Comparison of ENCODE assay signal across 7 cellular contexts in the genomic region with DNA sequence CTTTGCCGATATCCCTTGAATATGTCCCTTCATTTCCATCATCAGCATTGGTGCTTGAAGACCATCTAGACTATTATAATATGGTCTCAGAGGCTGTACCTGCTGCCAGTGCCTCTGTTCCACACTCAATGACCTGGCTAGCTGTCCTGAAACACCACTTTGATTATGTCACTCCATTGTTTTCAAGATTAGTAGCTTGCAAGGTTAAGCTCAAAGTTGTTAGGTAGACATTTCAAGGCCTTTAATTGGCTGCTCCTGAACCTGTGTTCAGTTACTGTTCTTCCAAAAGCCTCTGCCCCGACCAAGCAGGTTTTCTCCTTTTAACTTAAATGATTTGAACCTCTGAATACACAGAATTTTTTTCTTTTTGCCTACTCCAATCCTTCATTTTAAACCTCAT.
"Had no signal": no experiment of that assay in that cellular context is flagged by ENCODE, and none has a peak within 500 bp of the region (broad histone marks: within the 10 kb centered on the region; RNA-seq: fewer than 3 reads in every experiment).

No MANE protein-coding gene starts in this region.

- DNase-seq: H9, HCEC 1CT, KG1 had no signal

- H3K9me3 Mint-ChIP-seq: GM23338, H9, IgD-negative memory B cell had no signal

- ATAC-seq: GM23338, HepG2 had no signal

- H3K27ac ChIP-seq: HL-60 had no signal

- H3K4me2 ChIP-seq: GM23338 had no signal

- H3K27me3 Mint-ChIP-seq: IgD-negative memory B cell had no signal

- H3K4me3 Mint-ChIP-seq: GM23338, H9, IgD-negative memory B cell had no signal

- H3K36me3 Mint-ChIP-seq: IgD-negative memory B cell had no signal

- H3K4me3 ChIP-seq: GM23338 had no signal

- H3K4me1 Mint-ChIP-seq: IgD-negative memory B cell had no signal

- H2AFZ ChIP-seq: GM23338 had no signal

- H3K27ac Mint-ChIP-seq: GM23338, H9, IgD-negative memory B cell had no signal
